ENCODE assay signal across 1 cellular context in the genomic region with DNA sequence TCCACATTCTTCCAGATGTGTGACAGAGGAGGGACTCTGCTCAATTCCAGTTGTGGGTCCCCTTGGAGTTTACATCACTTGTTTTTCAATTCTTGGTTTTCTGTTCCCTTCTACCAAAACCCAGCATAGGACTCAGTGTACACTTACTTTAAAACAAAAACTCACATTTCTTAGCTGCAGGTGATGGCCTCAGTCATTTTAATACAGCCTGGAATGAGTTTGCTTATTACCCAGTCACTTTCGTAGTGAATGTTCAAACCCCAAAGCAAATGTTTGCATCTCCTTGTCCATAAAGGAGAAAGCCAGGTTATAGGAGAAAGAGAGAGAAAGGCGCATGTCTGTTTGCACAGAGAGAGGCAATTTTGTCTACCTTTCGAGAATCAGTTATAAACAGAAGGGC.
TF ChIP-seq lines count a peak whose summit lies in the region.

No MANE protein-coding gene starts in this region.

TF ChIP-seq in GM12878, 131 proteins besides CTCF, POLR2A, EP300 and RAD21 (continued from another document):
- TF ChIP-seq EED (IDR thresholded peaks at IDR 0.05; ENCODE audit: low read depth) (peak; percentile 39; the same call in 1 of the 2 replicates), NR2C2 (IDR thresholded peaks at IDR 0.05; ENCODE audit: borderline replicate concordance, control insufficient read depth, insufficient read length, low read depth) (no peak), BACH1 (IDR thresholded peaks at IDR 0.05; ENCODE audit: borderline replicate concordance) (no peak), FOS (IDR thresholded peaks at IDR 0.05; ENCODE audit: borderline replicate concordance, extremely low read depth, insufficient read length) (no peak), MTA2 (IDR thresholded peaks at IDR 0.05; ENCODE audit: low read depth) (no peak), BRCA1 (IDR thresholded peaks at IDR 0.05; ENCODE audit: low read depth, low read length) (no peak), MTA3 (IDR thresholded peaks at IDR 0.05; ENCODE audit: borderline replicate concordance, low read length) (no peak), ZNF384 (IDR thresholded peaks at IDR 0.05; ENCODE audit: borderline replicate concordance, low read depth, low read length) (no peak), GABPA (IDR thresholded peaks at IDR 0.05; ENCODE audit: low read depth) (peak; percentile 45; the same call in 1 of the 2 replicates), IKZF2 (IDR thresholded peaks at IDR 0.05) (no peak), CEBPB (IDR thresholded peaks at IDR 0.05; ENCODE audit: borderline replicate concordance in 1 of 2, low read depth in 2 of 2, low read length in 2 of 2) (no peak), POLR2AphosphoS2 (IDR thresholded peaks at IDR 0.05; ENCODE audit: low read depth, low read length) (no peak)
- TF ChIP-seq, protein P1, sequence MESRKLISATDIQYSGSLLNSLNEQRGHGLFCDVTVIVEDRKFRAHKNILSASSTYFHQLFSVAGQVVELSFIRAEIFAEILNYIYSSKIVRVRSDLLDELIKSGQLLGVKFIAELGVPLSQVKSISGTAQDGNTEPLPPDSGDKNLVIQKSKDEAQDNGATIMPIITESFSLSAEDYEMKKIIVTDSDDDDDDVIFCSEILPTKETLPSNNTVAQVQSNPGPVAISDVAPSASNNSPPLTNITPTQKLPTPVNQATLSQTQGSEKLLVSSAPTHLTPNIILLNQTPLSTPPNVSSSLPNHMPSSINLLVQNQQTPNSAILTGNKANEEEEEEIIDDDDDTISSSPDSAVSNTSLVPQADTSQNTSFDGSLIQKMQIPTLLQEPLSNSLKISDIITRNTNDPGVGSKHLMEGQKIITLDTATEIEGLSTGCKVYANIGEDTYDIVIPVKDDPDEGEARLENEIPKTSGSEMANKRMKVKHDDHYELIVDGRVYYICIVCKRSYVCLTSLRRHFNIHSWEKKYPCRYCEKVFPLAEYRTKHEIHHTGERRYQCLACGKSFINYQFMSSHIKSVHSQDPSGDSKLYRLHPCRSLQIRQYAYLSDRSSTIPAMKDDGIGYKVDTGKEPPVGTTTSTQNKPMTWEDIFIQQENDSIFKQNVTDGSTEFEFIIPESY (IDR thresholded peaks at IDR 0.05), result no peak
- TF ChIP-seq, protein P2, sequence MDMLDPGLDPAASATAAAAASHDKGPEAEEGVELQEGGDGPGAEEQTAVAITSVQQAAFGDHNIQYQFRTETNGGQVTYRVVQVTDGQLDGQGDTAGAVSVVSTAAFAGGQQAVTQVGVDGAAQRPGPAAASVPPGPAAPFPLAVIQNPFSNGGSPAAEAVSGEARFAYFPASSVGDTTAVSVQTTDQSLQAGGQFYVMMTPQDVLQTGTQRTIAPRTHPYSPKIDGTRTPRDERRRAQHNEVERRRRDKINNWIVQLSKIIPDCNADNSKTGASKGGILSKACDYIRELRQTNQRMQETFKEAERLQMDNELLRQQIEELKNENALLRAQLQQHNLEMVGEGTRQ (IDR thresholded peaks at IDR 0.05; ENCODE audit: borderline replicate concordance, low read depth, low read length), result no peak
- TF ChIP-seq, protein P3, sequence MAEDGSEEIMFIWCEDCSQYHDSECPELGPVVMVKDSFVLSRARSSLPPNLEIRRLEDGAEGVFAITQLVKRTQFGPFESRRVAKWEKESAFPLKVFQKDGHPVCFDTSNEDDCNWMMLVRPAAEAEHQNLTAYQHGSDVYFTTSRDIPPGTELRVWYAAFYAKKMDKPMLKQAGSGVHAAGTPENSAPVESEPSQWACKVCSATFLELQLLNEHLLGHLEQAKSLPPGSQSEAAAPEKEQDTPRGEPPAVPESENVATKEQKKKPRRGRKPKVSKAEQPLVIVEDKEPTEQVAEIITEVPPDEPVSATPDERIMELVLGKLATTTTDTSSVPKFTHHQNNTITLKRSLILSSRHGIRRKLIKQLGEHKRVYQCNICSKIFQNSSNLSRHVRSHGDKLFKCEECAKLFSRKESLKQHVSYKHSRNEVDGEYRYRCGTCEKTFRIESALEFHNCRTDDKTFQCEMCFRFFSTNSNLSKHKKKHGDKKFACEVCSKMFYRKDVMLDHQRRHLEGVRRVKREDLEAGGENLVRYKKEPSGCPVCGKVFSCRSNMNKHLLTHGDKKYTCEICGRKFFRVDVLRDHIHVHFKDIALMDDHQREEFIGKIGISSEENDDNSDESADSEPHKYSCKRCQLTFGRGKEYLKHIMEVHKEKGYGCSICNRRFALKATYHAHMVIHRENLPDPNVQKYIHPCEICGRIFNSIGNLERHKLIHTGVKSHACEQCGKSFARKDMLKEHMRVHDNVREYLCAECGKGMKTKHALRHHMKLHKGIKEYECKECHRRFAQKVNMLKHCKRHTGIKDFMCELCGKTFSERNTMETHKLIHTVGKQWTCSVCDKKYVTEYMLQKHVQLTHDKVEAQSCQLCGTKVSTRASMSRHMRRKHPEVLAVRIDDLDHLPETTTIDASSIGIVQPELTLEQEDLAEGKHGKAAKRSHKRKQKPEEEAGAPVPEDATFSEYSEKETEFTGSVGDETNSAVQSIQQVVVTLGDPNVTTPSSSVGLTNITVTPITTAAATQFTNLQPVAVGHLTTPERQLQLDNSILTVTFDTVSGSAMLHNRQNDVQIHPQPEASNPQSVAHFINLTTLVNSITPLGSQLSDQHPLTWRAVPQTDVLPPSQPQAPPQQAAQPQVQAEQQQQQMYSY (CRISPR knock-in tag; IDR thresholded peaks at IDR 0.05), result no peak
- TF ChIP-seq, protein P4, sequence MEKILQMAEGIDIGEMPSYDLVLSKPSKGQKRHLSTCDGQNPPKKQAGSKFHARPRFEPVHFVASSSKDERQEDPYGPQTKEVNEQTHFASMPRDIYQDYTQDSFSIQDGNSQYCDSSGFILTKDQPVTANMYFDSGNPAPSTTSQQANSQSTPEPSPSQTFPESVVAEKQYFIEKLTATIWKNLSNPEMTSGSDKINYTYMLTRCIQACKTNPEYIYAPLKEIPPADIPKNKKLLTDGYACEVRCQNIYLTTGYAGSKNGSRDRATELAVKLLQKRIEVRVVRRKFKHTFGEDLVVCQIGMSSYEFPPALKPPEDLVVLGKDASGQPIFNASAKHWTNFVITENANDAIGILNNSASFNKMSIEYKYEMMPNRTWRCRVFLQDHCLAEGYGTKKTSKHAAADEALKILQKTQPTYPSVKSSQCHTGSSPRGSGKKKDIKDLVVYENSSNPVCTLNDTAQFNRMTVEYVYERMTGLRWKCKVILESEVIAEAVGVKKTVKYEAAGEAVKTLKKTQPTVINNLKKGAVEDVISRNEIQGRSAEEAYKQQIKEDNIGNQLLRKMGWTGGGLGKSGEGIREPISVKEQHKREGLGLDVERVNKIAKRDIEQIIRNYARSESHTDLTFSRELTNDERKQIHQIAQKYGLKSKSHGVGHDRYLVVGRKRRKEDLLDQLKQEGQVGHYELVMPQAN (conservative IDR thresholded peaks at IDR 0.05), result no peak
